Comparison of ENCODE assay signal across 10 cellular contexts in the genomic region with DNA sequence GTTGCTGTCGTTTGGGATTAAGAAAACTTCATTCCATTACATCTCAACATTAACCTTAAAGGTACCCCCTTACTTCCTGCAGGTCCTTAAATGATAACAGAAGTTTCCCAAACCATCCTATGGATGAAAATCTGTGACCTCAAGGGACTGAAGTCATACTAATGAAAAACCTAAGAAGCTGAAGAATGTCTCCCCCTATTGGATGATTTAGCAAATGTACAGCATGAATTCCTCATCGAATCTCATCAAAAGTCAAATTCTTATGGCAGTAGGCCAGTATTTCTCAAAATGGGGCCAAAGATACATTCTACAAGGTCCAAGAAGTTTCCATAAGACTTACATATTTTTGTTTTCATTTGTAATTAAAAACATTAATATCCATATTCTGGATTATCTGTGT. TPM values are rescaled to one million over a fixed set of nuclear protein-coding genes. Genes with fewer than 3 reads are reported as not detected.
A peak's percentile ranks its signal among the peaks of the same experiment; 100 is the strongest.
DNase-seq lines count a peak whose midpoint lies in the region; ATAC-seq and TF ChIP-seq lines count a peak whose summit lies in the region.
"Had no signal": no experiment of that assay in that cellular context is flagged by ENCODE, and none has a peak within 500 bp of the region (broad histone marks: within the 10 kb centered on the region; RNA-seq: fewer than 3 reads in every experiment).

No MANE protein-coding gene starts in this region.

- no peaks in the 10 kb centered on the region for H3K9me3 Mint-ChIP-seq in CD8-positive, alpha-beta T cell
- H3K9me3 Mint-ChIP-seq: activated T-helper 17 cell treated with anti-CD3 and anti-CD28 coated beads, Interleukin-2, amount 50 U/mL, for 72 hours had no signal

- H3K27ac Mint-ChIP-seq in CD8-positive, alpha-beta T cell, result no peak overlapping the region
- H3K27ac Mint-ChIP-seq: activated T-helper 17 cell treated with anti-CD3 and anti-CD28 coated beads, Interleukin-2, amount 50 U/mL, for 72 hours had no signal

- no peaks in the 10 kb centered on the region for H3K9me3 ChIP-seq in CD8-positive, alpha-beta T cell (ENCODE audit: low read length)
- H3K9me3 ChIP-seq in suprapubic skin (no peaks in the 10 kb centered on the region), stomach (no peaks in the 10 kb centered on the region)

- TF ChIP-seq EP300 in suprapubic skin (IDR thresholded peaks at IDR 0.05), result no peak
- no peak for TF ChIP-seq EP300 in stomach (IDR thresholded peaks at IDR 0.05)

- intact Hi-C loops in CD8-positive, alpha-beta T cell (cut with DNase I, micrococcal nuclease), result no loop called here
- intact Hi-C loops in stomach (cut with DNase I; ENCODE audit: low total_unique reads), result no loop called here

- CTCF ChIA-PET in CD8-positive, alpha-beta T cell (lab: Charles Lee), result interaction anchor here (0.8 to 2.9 kb wide), 8 partner anchors 10 to 159 kb away, joined by 3 to 11 read pairs (median 5); no protein-coding TSS in a partner anchor

- peaks cover 6% of the 10 kb centered on the region for H3K4me1 Mint-ChIP-seq in CD8-positive, alpha-beta T cell (ENCODE audit: low read depth)
- H3K4me1 Mint-ChIP-seq: activated T-helper 17 cell treated with anti-CD3 and anti-CD28 coated beads, Interleukin-2, amount 50 U/mL, for 72 hours had no signal

- POLR2A ChIA-PET in CD8-positive, alpha-beta T cell (lab: Charles Lee), result no interaction called here

- H3K27ac ChIP-seq in CD8-positive, alpha-beta T cell (ENCODE audit: low read depth, low read length), result no peak overlapping the region
- no peak overlapping the region for H3K27ac ChIP-seq in suprapubic skin
- no peak overlapping the region for H3K27ac ChIP-seq in stomach

- no peaks in the 10 kb centered on the region for H3K27me3 ChIP-seq in CD8-positive, alpha-beta T cell (ENCODE audit: insufficient read depth, low read length)
- no peaks in the 10 kb centered on the region for H3K27me3 ChIP-seq in suprapubic skin
- H3K27me3 ChIP-seq in stomach, result no peaks in the 10 kb centered on the region

- DNase-seq in CD8-positive, alpha-beta T cell, result no peak
- DNase-seq in KBM-7 (peak; percentile 61), astrocyte of the spinal cord (ENCODE audit: low read depth, low spot score) (no peak), lung microvascular endothelial cell (ENCODE audit: low read depth in 2 of 2) (peak; percentile 39 to 47), inferior parietal cortex (ENCODE audit: extremely low spot score) (no peak), DMS153 treated with DMSO at 0.1 percent for 48 hours (lab: John Stamatoyannopoulos, UW; ENCODE audit: unreplicated experiment) (no peak), suprapubic skin (ENCODE audit: low spot score in 2 of 2) (no peak), stomach (no peak)
- DNase-seq: NCI-H1417 treated with DMSO at 0.1 percent for 48 hours had no signal

- no peaks in the 10 kb centered on the region for H3K4me1 ChIP-seq in CD8-positive, alpha-beta T cell (ENCODE audit: insufficient read depth, low read length)
- H3K4me1 ChIP-seq in suprapubic skin (no peaks in the 10 kb centered on the region), stomach (peaks cover 0 to 4% (median 0%) of the 10 kb centered on the region in 4 donors)

- 51% methylated on average over 2 of the region's 2 CpGs for WGBS in suprapubic skin
- WGBS in stomach, 5 donors, result 45 to 82% (median 65%) methylated on average over 2 of the region's 2 CpGs

- TF ChIP-seq POLR2A in suprapubic skin (IDR thresholded peaks at IDR 0.05) (no peak), stomach (IDR thresholded peaks at IDR 0.05) (no peak)

- no peaks in the 10 kb centered on the region for H3K27me3 Mint-ChIP-seq in CD8-positive, alpha-beta T cell (ENCODE audit: low read depth)
- H3K27me3 Mint-ChIP-seq: activated T-helper 17 cell treated with anti-CD3 and anti-CD28 coated beads, Interleukin-2, amount 50 U/mL, for 72 hours had no signal

- H3K36me3 Mint-ChIP-seq in CD8-positive, alpha-beta T cell, result peaks cover 81% of the 10 kb centered on the region

- no peak for ATAC-seq in CD8-positive, alpha-beta T cell
- ATAC-seq: activated T-helper 17 cell treated with anti-CD3 and anti-CD28 coated beads, Interleukin-2, amount 50 U/mL, for 72 hours had no signal

- in situ Hi-C loops in KBM-7 (cut with MboI; ENCODE audit: low pct_unique_long_range_greater_than_20kb, low sequenced_read_pairs), result no loop called here
- in situ Hi-C loops in astrocyte of the spinal cord (cut with HindIII; ENCODE audit: low sequenced_read_pairs), result no loop called here

- peaks cover 30% of the 10 kb centered on the region for H3K36me3 ChIP-seq in CD8-positive, alpha-beta T cell (ENCODE audit: insufficient read depth, low read length)
- H3K36me3 ChIP-seq in suprapubic skin (peaks cover 68% of the 10 kb centered on the region), stomach (peaks cover 35 to 98% (median 84%) of the 10 kb centered on the region in 4 donors)

- no peak overlapping the region for H3K4me3 Mint-ChIP-seq in CD8-positive, alpha-beta T cell
- H3K4me3 Mint-ChIP-seq: activated T-helper 17 cell treated with anti-CD3 and anti-CD28 coated beads, Interleukin-2, amount 50 U/mL, for 72 hours had no signal

- H3K4me3 ChIP-seq in CD8-positive, alpha-beta T cell (ENCODE audit: low read depth, low read length), result no peak overlapping the region
- no peak overlapping the region for H3K4me3 ChIP-seq in astrocyte of the spinal cord (ENCODE audit: low read depth, low read length)
- H3K4me3 ChIP-seq in suprapubic skin, result no peak overlapping the region
- no peak overlapping the region for H3K4me3 ChIP-seq in stomach

- TF ChIP-seq CTCF in CD8-positive, alpha-beta T cell (IDR thresholded peaks at IDR 0.05), result peak; percentile 53
- peak; percentile 55 for TF ChIP-seq CTCF in astrocyte of the spinal cord (IDR thresholded peaks at IDR 0.05; ENCODE audit: low read depth, low read length)
- TF ChIP-seq CTCF in suprapubic skin (IDR thresholded peaks at IDR 0.05), result no peak
- TF ChIP-seq CTCF in stomach (IDR thresholded peaks at IDR 0.05), result peak in 1 of 7 experiments; percentile 17

RNA-seq across cellular contexts. Expression of a gene that starts 13.5 kb away (rescaled TPM):
- total RNA-seq in CD8-positive, alpha-beta T cell, result 10 to 100 TPM; 14.2 to 17.1 TPM
- 36.4 and 50.0 TPM in 2 replicates for total RNA-seq in lung microvascular endothelial cell
- total RNA-seq in suprapubic skin, result 10 to 100 TPM; 11.9 to 34.2 (median 14.1) TPM
- 10 to 100 TPM in 4 of 5 donors, 1 to 10 TPM in 1; 9.4 to 61.1 (median 23.5) TPM for total RNA-seq in stomach
- polyA plus RNA-seq in stomach, result 10 to 100 TPM in 2 of 3 donors, 1 to 10 TPM in 1; 8.0 to 12.9 (median 10.7) TPM

RNA-seq across cellular contexts. Expression of a gene that starts 13.5 kb away (rescaled TPM):
- total RNA-seq in CD8-positive, alpha-beta T cell, result 10 to 100 TPM; 24.9 to 25.7 TPM
- total RNA-seq in lung microvascular endothelial cell (10.0 and 10.7 TPM in 2 replicates), suprapubic skin (10 to 100 TPM in 3 of 4 donors, 1 to 10 TPM in 1; 8.8 to 22.4 (median 10.6) TPM), stomach (10 to 100 TPM in 1 of 5 donors, 1 to 10 TPM in 2, under 1 TPM in 1, not detected in 1; 0.87 to 16.0 (median 3.9) TPM)
- polyA plus RNA-seq in stomach, result 10 to 100 TPM; 11.0 to 24.4 (median 12.1) TPM

RNA-seq across cellular contexts. Expression of a gene that starts 26.7 kb away (rescaled TPM):
- 1 to 10 TPM; 2.5 to 3.2 TPM for total RNA-seq in CD8-positive, alpha-beta T cell
- total RNA-seq in lung microvascular endothelial cell (0.22 and 0.40 TPM in 2 replicates), suprapubic skin (1 to 10 TPM in 2 of 4 donors, under 1 TPM in 2; 0.89 to 6.5 (median 1.1) TPM), stomach (1 to 10 TPM in 3 of 5 donors, under 1 TPM in 2; 0.45 to 8.3 (median 2.3) TPM)
- 1 to 10 TPM; 1.2 to 5.1 (median 4.2) TPM for polyA plus RNA-seq in stomach

RNA-seq across cellular contexts. Expression of a gene that starts 46.0 kb away (rescaled TPM):
- 1 to 10 TPM; 3.5 TPM for total RNA-seq in CD8-positive, alpha-beta T cell
- total RNA-seq in lung microvascular endothelial cell (1.1 and 2.4 TPM in 2 replicates), suprapubic skin (10 to 100 TPM in 2 of 4 donors, 1 to 10 TPM in 2; 4.5 to 12.1 (median 9.4) TPM), stomach (10 to 100 TPM in 1 of 5 donors, 1 to 10 TPM in 2, not detected in 2; 4.9 to 14.1 (median 9.4) TPM)
- polyA plus RNA-seq in stomach, result 1 to 10 TPM; 6.0 to 8.3 (median 7.9) TPM

Comparison
In these comparisons a context has a peak if more than half of its experiments do, and no peak if none do; other contexts are left out.
1. DNase-seq: peak in KBM-7 (single experiment) and lung microvascular endothelial cell (2 of 2); none in CD8-positive, alpha-beta T cell (0 of 7), astrocyte of the spinal cord (single experiment), inferior parietal cortex (single experiment), DMS153 treated with DMSO at 0.1 percent for 48 hours (single experiment), suprapubic skin (0 of 2) and stomach (single experiment).
2. CTCF ChIP-seq: peak in CD8-positive, alpha-beta T cell (single experiment) and astrocyte of the spinal cord (single experiment); none in suprapubic skin (0 of 2).